Comparison of ENCODE assay signal across 18 cellular contexts in genomic region chr7:45026013-45026412, GRCh38. TPM values are rescaled to one million over a fixed set of nuclear protein-coding genes. Genes with fewer than 3 reads are reported as not detected.
DNase-seq lines count a peak whose midpoint lies in the region; ATAC-seq and TF ChIP-seq lines count a peak whose summit lies in the region.
"Had no signal": no experiment of that assay in that cellular context is flagged by ENCODE, and none has a peak within 500 bp of the region (broad histone marks: within the 10 kb centered on the region; RNA-seq: fewer than 3 reads in every experiment).

No MANE protein-coding gene starts in this region.

- H3K9ac ChIP-seq in Loucy (ENCODE audit: low read depth, low read length, poor library complexity, severe bottlenecking), result peak overlapping the region; percentile 98

- H3K9me3 ChIP-seq in Loucy (ENCODE audit: insufficient read depth, low read depth, low read length), result peaks cover 3% of the 10 kb centered on the region; the same call in 1 of the 2 replicates
- H3K9me3 ChIP-seq in neutrophil, result no peaks in the 10 kb centered on the region
- H3K9me3 ChIP-seq in psoas muscle, result no peaks in the 10 kb centered on the region
- H3K9me3 ChIP-seq: left lung, SJSA1, transverse colon had no signal

- no peak for TF ChIP-seq CTCF in Loucy (conservative IDR thresholded peaks at IDR 0.05; ENCODE audit: low read length)
- no peak for TF ChIP-seq CTCF in neutrophil (IDR thresholded peaks at IDR 0.05)
- no peak for TF ChIP-seq CTCF in psoas muscle (IDR thresholded peaks at IDR 0.05)

- H3K27ac Mint-ChIP-seq in activated CD4-positive, alpha-beta T cell treated with anti-CD3 and anti-CD28 coated beads, Interleukin-2, amount 10 ng/mL, durations not matched to agents 24 days and 14 days, result peak overlapping the region; percentile 83
- peak overlapping the region; percentile 7 for H3K27ac Mint-ChIP-seq in activated naive CD8-positive, alpha-beta T cell

- H3K4me1 ChIP-seq in Loucy (ENCODE audit: insufficient read depth, low read length, poor library complexity, severe bottlenecking) (peaks cover 46% of the 10 kb centered on the region), neutrophil (ENCODE audit: control insufficient read depth in 1 of 2, insufficient read depth in 1 of 2, low read depth in 1 of 2, low read length in 1 of 2) (peaks cover 37 to 48% of the 10 kb centered on the region in 2 experiments), psoas muscle (no peaks in the 10 kb centered on the region)

- ATAC-seq in GM21381 (IDR thresholded peaks at IDR 0.05; ENCODE audit: unreplicated experiment), result no peak
- no peak for ATAC-seq in psoas muscle

- H3K9me3 Mint-ChIP-seq in activated CD4-positive, alpha-beta T cell treated with anti-CD3 and anti-CD28 coated beads, Interleukin-2, amount 10 ng/mL, durations not matched to agents 24 days and 14 days, result no peaks in the 10 kb centered on the region
- H3K9me3 Mint-ChIP-seq in activated naive CD8-positive, alpha-beta T cell (ENCODE audit: low read depth), result no peaks in the 10 kb centered on the region

- H3K4me3 ChIP-seq in Loucy (ENCODE audit: low read length, poor library complexity, severe bottlenecking) (peak overlapping the region; percentile 92), neutrophil (ENCODE audit: low read depth in 1 of 2, low read length in 1 of 2) (peak overlapping the region; percentile 3 to 83), psoas muscle (no peak overlapping the region)
- H3K4me3 ChIP-seq: SJSA1 had no signal

- no peaks in the 10 kb centered on the region for H3K9me2 ChIP-seq in Loucy (replicated peaks; ENCODE audit: low read depth, low read length)

- DNase-seq in activated CD4-positive, alpha-beta T cell treated with anti-CD3 and anti-CD28 coated beads, Interleukin-2, amount 10 ng/mL, durations not matched to agents 24 days and 14 days, result no peak
- DNase-seq in activated CD4-positive, alpha-beta T cell treated with anti-CD3 and anti-CD28 coated beads, Interleukin-2, amount 50 U/mL, for 4 hours, result no peak
- DNase-seq in NOMO-1 (lab: John Stamatoyannopoulos, UW; ENCODE audit: unreplicated experiment in 2 of 2), result no peak
- DNase-seq in psoas muscle, result no peak
- DNase-seq: 8988T; activated CD8-positive, alpha-beta memory T cell treated with anti-CD3 and anti-CD28 coated beads, Interleukin-2, amount 50 U/mL, for 4 hours; COR-L47; GF-D8; left lung; NCI-H1105; NCI-H2171; retina; transverse colon had no signal

- H3K36me3 ChIP-seq in Loucy (ENCODE audit: insufficient read depth, low read length), result no peaks in the 10 kb centered on the region
- H3K36me3 ChIP-seq in neutrophil, result peaks cover 9% of the 10 kb centered on the region
- H3K36me3 ChIP-seq in psoas muscle (ENCODE audit: insufficient read depth in 1 of 2, low read depth in 1 of 2), result peaks cover 0 to 21% of the 10 kb centered on the region in 2 donors
- H3K36me3 ChIP-seq: transverse colon had no signal

- 86 to 99% (median 97%) methylated on average over 1 of the region's 1 CpG for WGBS in psoas muscle, 3 donors

- H3K4me2 ChIP-seq in Loucy (ENCODE audit: low read depth, low read length, poor library complexity, severe bottlenecking), result peak overlapping the region; percentile 90

- H4K20me1 ChIP-seq in Loucy (ENCODE audit: insufficient read depth, low read length, poor library complexity, severe bottlenecking), result peaks cover 24% of the 10 kb centered on the region

- intact Hi-C loops in activated CD4-positive, alpha-beta T cell treated with anti-CD3 and anti-CD28 coated beads, Interleukin-2, amount 10 ng/mL, durations not matched to agents 24 days and 14 days (cut with micrococcal nuclease), result loop anchor here (1.0 to 5.0 kb wide), 4 partner anchors 46 to 171 kb away; partner anchors contain the start of gene TBRG4
- intact Hi-C loops in psoas muscle (cut with DNase I), result no loop called here

- peaks cover 68% of the 10 kb centered on the region for H3K4me1 Mint-ChIP-seq in activated CD4-positive, alpha-beta T cell treated with anti-CD3 and anti-CD28 coated beads, Interleukin-2, amount 10 ng/mL, durations not matched to agents 24 days and 14 days
- peaks cover 74% of the 10 kb centered on the region for H3K4me1 Mint-ChIP-seq in activated naive CD8-positive, alpha-beta T cell (ENCODE audit: low read depth)

- H3K27ac ChIP-seq in neutrophil (peak overlapping the region; percentile 96), psoas muscle (no peak overlapping the region)
- H3K27ac ChIP-seq: SJSA1 had no signal

- no peak overlapping the region for H2AFZ ChIP-seq in Loucy (ENCODE audit: low read length)

- H3K79me2 ChIP-seq in Loucy (ENCODE audit: insufficient read depth, low read length), result peaks cover 63% of the 10 kb centered on the region

- peaks cover 12% of the 10 kb centered on the region for H3F3A ChIP-seq in Loucy (ENCODE audit: low read depth)

- H3K27me3 ChIP-seq in Loucy (ENCODE audit: insufficient read depth, low read length, poor library complexity, severe bottlenecking) (no peaks in the 10 kb centered on the region), neutrophil (no peaks in the 10 kb centered on the region), psoas muscle (ENCODE audit: insufficient read depth in 3 of 3, low read length in 2 of 3) (no peaks in the 10 kb centered on the region)
- H3K27me3 ChIP-seq: left lung, SJSA1, transverse colon had no signal

- no peaks in the 10 kb centered on the region for H3K27me3 Mint-ChIP-seq in activated CD4-positive, alpha-beta T cell treated with anti-CD3 and anti-CD28 coated beads, Interleukin-2, amount 10 ng/mL, durations not matched to agents 24 days and 14 days
- H3K27me3 Mint-ChIP-seq in activated naive CD8-positive, alpha-beta T cell, result no peaks in the 10 kb centered on the region

- peaks cover 40% of the 10 kb centered on the region for H3K36me3 Mint-ChIP-seq in activated CD4-positive, alpha-beta T cell treated with anti-CD3 and anti-CD28 coated beads, Interleukin-2, amount 10 ng/mL, durations not matched to agents 24 days and 14 days (ENCODE audit: low read depth)
- H3K36me3 Mint-ChIP-seq in activated naive CD8-positive, alpha-beta T cell, result peaks cover 9% of the 10 kb centered on the region

- peak overlapping the region; percentile 51 for H3K4me3 Mint-ChIP-seq in activated CD4-positive, alpha-beta T cell treated with anti-CD3 and anti-CD28 coated beads, Interleukin-2, amount 10 ng/mL, durations not matched to agents 24 days and 14 days
- H3K4me3 Mint-ChIP-seq in activated naive CD8-positive, alpha-beta T cell, result peak overlapping the region; percentile 44

RNA-seq across cellular contexts. Expression of gene CCM2, which starts 26.0 kb away (rescaled TPM):
- 59.2 and 63.1 TPM in 2 replicates for total RNA-seq in activated CD4-positive, alpha-beta T cell treated with anti-CD3 and anti-CD28 coated beads, Interleukin-2, amount 10 ng/mL, durations not matched to agents 24 days and 14 days
- 10 to 100 TPM; 33.3 to 49.9 (median 42.2) TPM for total RNA-seq in psoas muscle
- 100 to 1,000 TPM in 1 of 3 donors, 10 to 100 TPM in 2; 57.6 to 110 (median 76.5) TPM for polyA plus RNA-seq in psoas muscle

RNA-seq across cellular contexts. Expression of gene MYO1G, which starts 47.2 kb away (rescaled TPM):
- total RNA-seq in activated CD4-positive, alpha-beta T cell treated with anti-CD3 and anti-CD28 coated beads, Interleukin-2, amount 10 ng/mL, durations not matched to agents 24 days and 14 days, result 283 and 290 TPM in 2 replicates
- total RNA-seq in psoas muscle, result 1 to 10 TPM in 2 of 4 donors, under 1 TPM in 2; 0.41 to 1.9 (median 0.96) TPM
- under 1 TPM; 0.11 to 0.30 (median 0.29) TPM for polyA plus RNA-seq in psoas muscle

Comparison
In these comparisons a context has a peak if more than half of its experiments do, and no peak if none do; other contexts are left out.
1. RNA of gene MYO1G, which starts 47.2 kb away (total RNA-seq): 283 to 290 TPM in activated CD4-positive, alpha-beta T cell treated with anti-CD3 and anti-CD28 coated beads, Interleukin-2, amount 10 ng/mL, durations not matched to agents 24 days and 14 days; 0.41 to 1.9 TPM in psoas muscle; every median in the first group is over 10 times any median in the second.